ENCODE assay signal across 12 cellular contexts in genomic region chr6:32184084-32184640, GRCh38. TPM values are rescaled to one million over a fixed set of nuclear protein-coding genes. Genes with fewer than 3 reads are reported as not detected.
DNase-seq lines count a peak whose midpoint lies in the region; ATAC-seq and TF ChIP-seq lines count a peak whose summit lies in the region.
"Had no signal": no experiment of that assay in that cellular context is flagged by ENCODE, and none has a peak within 500 bp of the region (broad histone marks: within the 10 kb centered on the region; RNA-seq: fewer than 3 reads in every experiment).

TSS of gene AGER (minus strand) at chr6:32184253. CDS start at chr6:32184222, 31 bp downstream.

- no peaks in the 10 kb centered on the region for H3K9me3 ChIP-seq in PC-9 (ENCODE audit: insufficient read depth, low read depth)
- no peaks in the 10 kb centered on the region for H3K9me3 ChIP-seq in gastrocnemius medialis

- H2AFZ ChIP-seq in PC-9 = no peak within 1 kb of the TSS

- no peaks in the 10 kb centered on the region for H3K9me3 Mint-ChIP-seq in Calu3 (ENCODE audit: low read depth, unreplicated experiment)
- H3K9me3 Mint-ChIP-seq: naive B cell had no signal

- H3K27me3 ChIP-seq in PC-9 (ENCODE audit: insufficient read depth, low read depth) (no peaks in the 10 kb centered on the region), gastrocnemius medialis (no peaks in the 10 kb centered on the region)

- no peaks in the 10 kb centered on the region for H4K20me1 ChIP-seq in PC-9 (ENCODE audit: insufficient read depth)

- no peak within 1 kb of the TSS for H3K4me2 ChIP-seq in PC-9

- POLR2A ChIA-PET in PC-9 (lab: Charles Lee; ENCODE audit: unreplicated experiment) = no interaction called here

- no TSS peak for BruUV-seq in Calu3 (replicated peaks; lab: Mats Ljungman, UMichigan)
- BruUV-seq in PC-9 (replicated peaks; lab: Mats Ljungman, UMichigan) = no TSS peak

- no peak within 1 kb of the TSS for H3K4me3 Mint-ChIP-seq in Calu3 (ENCODE audit: low read depth, unreplicated experiment)

- TF ChIP-seq POLR2A in erythroblast (IDR thresholded peaks at IDR 0.05; ENCODE audit: low read length) = peak; percentile 57
- no peak for TF ChIP-seq POLR2A in gastrocnemius medialis (IDR thresholded peaks at IDR 0.05)

- intact Hi-C loops in Calu3 (cut with micrococcal nuclease; ENCODE audit: unreplicated experiment) = no loop called here
- intact Hi-C loops in PC-9 (cut with micrococcal nuclease; ENCODE audit: unreplicated experiment) = no loop called here
- intact Hi-C loops in gastrocnemius medialis (cut with DNase I; ENCODE audit: low total_unique reads) = no loop called here

- no peak for TF ChIP-seq CTCF in Calu3 (IDR thresholded peaks at IDR 0.05; ENCODE audit: unreplicated experiment)
- TF ChIP-seq CTCF in PC-9 (conservative IDR thresholded peaks at IDR 0.05) = no peak
- TF ChIP-seq CTCF in gastrocnemius medialis (IDR thresholded peaks at IDR 0.05 in 4 of 5, conservative IDR thresholded peaks at IDR 0.05 in 1 of 5) = no peak

- no peaks in the 10 kb centered on the region for H3K27me3 Mint-ChIP-seq in Calu3 (ENCODE audit: unreplicated experiment)
- H3K27me3 Mint-ChIP-seq: naive B cell had no signal

- H3K4me3 ChIP-seq in PC-9 = no peak within 1 kb of the TSS
- H3K4me3 ChIP-seq in gastrocnemius medialis = no peak within 1 kb of the TSS

- H3K27ac ChIP-seq in PC-9 (no peak within 1 kb of the TSS), gastrocnemius medialis (peak within 1 kb of the TSS; percentile 82 to 99 (median 92))
- H3K27ac ChIP-seq: HL-60 had no signal

- H3K9me2 ChIP-seq in PC-9 (ENCODE audit: insufficient read depth) = no peaks in the 10 kb centered on the region

- H3K27ac Mint-ChIP-seq in Calu3 (ENCODE audit: unreplicated experiment) = no peak within 1 kb of the TSS

- peaks cover 76% of the 10 kb centered on the region for H3K36me3 Mint-ChIP-seq in Calu3 (ENCODE audit: insufficient read depth, unreplicated experiment)

- no peak for ATAC-seq in gastrocnemius medialis
- ATAC-seq in HG03135 (IDR thresholded peaks at IDR 0.05; ENCODE audit: unreplicated experiment) = no peak
- ATAC-seq in GM21717 (IDR thresholded peaks at IDR 0.05; ENCODE audit: unreplicated experiment) = no peak

- peaks cover 22% of the 10 kb centered on the region for H3K4me1 Mint-ChIP-seq in Calu3 (ENCODE audit: low read depth, unreplicated experiment)

- CTCF ChIA-PET in Calu3 (lab: Charles Lee) = no interaction called here
- CTCF ChIA-PET in PC-9 (lab: Charles Lee) = no interaction called here

- H3K36me3 ChIP-seq in PC-9 (ENCODE audit: low read depth) (peaks cover 10% of the 10 kb centered on the region), gastrocnemius medialis (peaks cover 0 to 24% of the 10 kb centered on the region in 2 donors)

- H3K4me1 ChIP-seq in PC-9 (replicated peaks; ENCODE audit: insufficient read depth) (peaks cover 13% of the 10 kb centered on the region), gastrocnemius medialis (peaks cover 35 to 55% of the 10 kb centered on the region in 2 donors)

- DNase-seq in Calu3 = no peak
- no peak for DNase-seq in PC-9
- peak in 1 of 2 experiments; percentile 70 for DNase-seq in erythroblast (lab: John Stamatoyannopoulos, UW)
- no peak for DNase-seq in gastrocnemius medialis
- DNase-seq in stimulated activated naive CD4-positive, alpha-beta T cell treated with Interleukin-2 at 50 U/mL for 16 hours (lab: John Stamatoyannopoulos, UW) = no peak
- DNase-seq: anterior cingulate cortex, naive B cell, NCI-H2171, T-helper 9 cell had no signal

- H3K79me2 ChIP-seq in PC-9 (ENCODE audit: low read depth) = peaks cover 18% of the 10 kb centered on the region

- H3F3A ChIP-seq in PC-9 (ENCODE audit: insufficient read depth, low read depth) = peaks cover 14% of the 10 kb centered on the region; the same call in 1 of the 2 replicates

- in situ Hi-C loops in gastrocnemius medialis (cut with MboI; ENCODE audit: low sequenced_read_pairs in 4 of 4) = loop anchor here in 3 of 4 donors (25.0 kb wide), 6 partner anchors 222 to 1572 kb away; partner anchors contain the start of genes BRD2 (in 3 of the 3), HLA-DMA (in 3 of the 3), APOM (in 2 of the 3) and BAG6 (in 2 of the 3)

RNA-seq across cellular contexts. Expression of gene AGER, which starts in this region (rescaled TPM):
- total RNA-seq in Calu3 (2022) = 14.3 and 14.4 TPM in 2 replicates
- total RNA-seq in PC-9 (2021) = 18.1 and 20.4 TPM in 2 replicates
- total RNA-seq in gastrocnemius medialis = 1 to 10 TPM in 1 of 4 donors, not detected in 3; 1.9 TPM
